In the genomic region with DNA sequence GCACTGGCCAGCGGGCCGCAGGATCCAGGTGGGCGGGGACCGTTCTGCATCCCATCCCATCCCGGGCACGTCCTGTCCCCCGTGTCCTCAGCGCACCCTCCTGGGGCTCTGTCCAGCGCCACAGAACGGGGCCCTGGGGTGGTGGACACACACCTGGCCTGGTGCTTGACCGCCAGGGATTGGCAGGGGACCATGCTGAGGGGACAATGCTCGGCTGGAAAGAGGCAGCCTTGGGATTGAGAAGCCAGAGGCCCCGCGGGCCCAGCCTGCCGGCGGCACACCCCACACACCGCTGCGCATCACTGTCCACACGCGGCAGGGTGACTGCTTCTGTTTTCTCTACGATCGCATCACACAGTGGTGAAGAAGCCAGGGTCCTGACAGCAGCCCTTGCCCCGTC, we compare ENCODE assay signal across 27 cellular contexts.
"Had no signal": no experiment of that assay in that cellular context is flagged by ENCODE, and none has a peak within 500 bp of the region (broad histone marks: within the 10 kb centered on the region; RNA-seq: fewer than 3 reads in every experiment).

No MANE protein-coding gene starts in this region.

- H3K4me3 ChIP-seq: stomach, suprapubic skin, testis, thoracic aorta, thyroid gland, tibial artery, tibial nerve, transverse colon, upper lobe of left lung, upper lobe of right lung, uterus, vagina had no signal

- DNase-seq: stimulated activated CD4-positive, alpha-beta T cell treated with anti-CD3 and anti-CD28 coated beads, Interleukin-2, amount 100 ng/mL, for 48 hours; stimulated activated CD4-positive, alpha-beta T cell treated with anti-CD3 and anti-CD28 coated beads, Interleukin-4, amount 100 ng/mL, for 1 hour; stimulated activated CD4-positive, alpha-beta T cell treated with anti-CD3 and anti-CD28 coated beads, Interleukin-4, amount 100 ng/mL, for 24 hours; stimulated activated CD4-positive, alpha-beta T cell treated with anti-CD3 and anti-CD28 coated beads, Interleukin-4, amount 100 ng/mL, for 4 hours; stimulated activated CD8-positive, alpha-beta memory T cell treated with anti-CD3 and anti-CD28 coated beads, Interleukin-4, amount 100 ng/mL, for 48 hours; stimulated activated naive B cell treated with anti-CD40 and anti-IgM and Interleukin-4, amounts not matched to agents 10 μg/mL and 1 μg/mL and 100 μg/mL, for 72 hours; stimulated activated naive CD4-positive, alpha-beta T cell; stimulated activated naive CD4-positive, alpha-beta T cell treated with Interleukin-2 at 50 U/mL for 16 hours; stimulated activated naive CD8-positive, alpha-beta T cell treated with anti-CD3 and anti-CD28 coated beads, Interleukin-15, amount 100 ng/mL, for 72 hours; stimulated activated naive CD8-positive, alpha-beta T cell treated with anti-CD3 and anti-CD28 coated beads, Interleukin-15, Interleukin-2, amounts not matched to agents 100 U/mL and 50 U/mL, for 24 hours; stomach; substantia nigra; testis; thyroid gland; tibial artery; transverse colon; trophoblast cell; upper lobe of right lung; uterus had no signal

- ATAC-seq: stimulated activated effector memory CD8-positive, alpha-beta T cell treated with anti-CD3 and anti-CD28 coated beads, Interleukin-12 subunit alpha, Interleukin-12 subunit beta, amount 100 ng/mL, for 72 hours; stimulated activated memory B cell treated with anti-CD40 and anti-IgM and Interleukin-4, amounts not matched to agents 10 μg/mL and 1 μg/mL and 100 μg/mL, for 72 hours; stimulated activated naive B cell treated with anti-CD40 and anti-IgM and Interleukin-4, amounts not matched to agents 10 μg/mL and 1 μg/mL and 100 μg/mL, for 72 hours; stimulated activated naive CD8-positive, alpha-beta T cell treated with anti-CD3 and anti-CD28 coated beads, Interleukin-15, amount 100 ng/mL, for 72 hours; stimulated activated naive CD8-positive, alpha-beta T cell treated with anti-CD3 and anti-CD28 coated beads, Interleukin-15, Interleukin-2, amounts not matched to agents 100 U/mL and 50 U/mL, for 24 hours; upper lobe of right lung had no signal

- FAIRE-seq: urothelium cell line had no signal

- H3K36me3 ChIP-seq: uterus had no signal

- H3K9me3 ChIP-seq: stomach, suprapubic skin, testis, thoracic aorta, thyroid gland, tibial artery, tibial nerve, transverse colon, upper lobe of left lung, upper lobe of right lung, uterus, vagina had no signal

- H3K27ac ChIP-seq: stomach, suprapubic skin, testis, thoracic aorta, thyroid gland, tibial artery, tibial nerve, transverse colon, upper lobe of left lung, upper lobe of right lung, uterus, vagina had no signal

- H3K4me1 ChIP-seq: stomach, suprapubic skin, testis, thyroid gland, tibial artery, tibial nerve, transverse colon, upper lobe of left lung, upper lobe of right lung, uterus, vagina had no signal

- H3K27me3 ChIP-seq: stomach, suprapubic skin, testis, thyroid gland, tibial artery, tibial nerve, transverse colon, upper lobe of left lung, upper lobe of right lung, uterus, vagina had no signal
